In the genomic region with DNA sequence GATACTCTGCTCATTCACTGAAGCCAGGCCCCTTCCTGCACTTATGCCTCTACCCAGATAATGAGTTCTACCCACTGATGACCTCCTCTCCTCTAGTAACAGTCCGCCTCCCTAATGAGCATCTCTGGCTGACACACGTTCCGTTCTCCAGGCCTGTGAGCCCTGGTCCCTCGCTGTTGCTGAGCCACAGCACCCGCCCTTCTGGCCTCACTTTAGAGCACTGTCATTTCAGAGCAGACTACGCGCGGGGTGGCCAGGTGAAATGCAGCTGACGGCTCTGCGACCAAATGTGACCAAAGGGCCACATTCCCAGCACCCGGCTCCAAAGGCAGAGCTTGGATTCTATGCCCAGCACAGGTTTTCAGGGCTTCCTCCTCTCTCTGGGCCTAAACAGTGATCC, we compare ENCODE assay signal across 26 cellular contexts. TPM values are rescaled to one million over a fixed set of nuclear protein-coding genes. Genes with fewer than 3 reads are reported as not detected.
"Had no signal": no experiment of that assay in that cellular context is flagged by ENCODE, and none has a peak within 500 bp of the region (broad histone marks: within the 10 kb centered on the region; RNA-seq: fewer than 3 reads in every experiment).

No MANE protein-coding gene starts in this region.

- H3K4me3 ChIP-seq: dorsolateral prefrontal cortex, gastrocnemius medialis, lower lobe of right lung, psoas muscle, sigmoid colon, suprapubic skin, vagina had no signal

- H3K79me2 ChIP-seq: parathyroid adenoma had no signal

- H3K9me3 Mint-ChIP-seq: naive B cell; natural killer cell treated with Interleukin-12 subunit alpha and Interleukin-12 subunit beta and Interleukin-15 and Interleukin-18, amount 100 ng/mL, for 72 hours; neural crest cell; stimulated activated naive CD8-positive, alpha-beta T cell treated with anti-CD3 and anti-CD28 coated beads, Interleukin-15, amount 100 ng/mL, for 72 hours had no signal

- DNase-seq: dorsolateral prefrontal cortex; effector CD4-positive, alpha-beta T cell; foreskin fibroblast; gastrocnemius medialis; head of caudate nucleus; left ventricle myocardium superior; lower lobe of right lung; naive B cell; psoas muscle; right cardiac atrium; sigmoid colon; stimulated activated naive CD4-positive, alpha-beta T cell; stimulated activated naive CD8-positive, alpha-beta T cell treated with anti-CD3 and anti-CD28 coated beads, Interleukin-15, amount 100 ng/mL, for 72 hours; trophoblast cell had no signal

- H3K9ac ChIP-seq: parathyroid adenoma had no signal

- H3K27ac Mint-ChIP-seq: natural killer cell treated with Interleukin-12 subunit alpha and Interleukin-12 subunit beta and Interleukin-15 and Interleukin-18, amount 100 ng/mL, for 72 hours had no signal

- H3K27ac ChIP-seq: epithelial cell of prostate, lower lobe of right lung, neutrophil, parathyroid adenoma, psoas muscle, sigmoid colon, vagina had no signal

- H3K9me3 ChIP-seq: gastrocnemius medialis, lower lobe of right lung, neutrophil, psoas muscle, sigmoid colon, suprapubic skin, vagina had no signal

- H3K4me3 Mint-ChIP-seq: naive B cell; natural killer cell treated with Interleukin-12 subunit alpha and Interleukin-12 subunit beta and Interleukin-15 and Interleukin-18, amount 100 ng/mL, for 72 hours; neural crest cell; stimulated activated naive CD8-positive, alpha-beta T cell treated with anti-CD3 and anti-CD28 coated beads, Interleukin-15, amount 100 ng/mL, for 72 hours had no signal

- H3K27me3 ChIP-seq: dorsolateral prefrontal cortex, gastrocnemius medialis, neutrophil, sigmoid colon, suprapubic skin, vagina had no signal

- ATAC-seq: gastrocnemius medialis; left ventricle myocardium superior; lower lobe of right lung; natural killer cell treated with Interleukin-12 subunit alpha and Interleukin-12 subunit beta and Interleukin-15 and Interleukin-18, amount 100 ng/mL, for 72 hours; psoas muscle; right cardiac atrium; stimulated activated naive CD8-positive, alpha-beta T cell treated with anti-CD3 and anti-CD28 coated beads, Interleukin-15, amount 100 ng/mL, for 72 hours had no signal

- H2AFZ ChIP-seq: parathyroid adenoma had no signal

- H3K4me1 ChIP-seq: gastrocnemius medialis, lower lobe of right lung, parathyroid adenoma, sigmoid colon had no signal

- H3K4me1 Mint-ChIP-seq: neural crest cell had no signal

- H3K27me3 Mint-ChIP-seq: naive B cell; natural killer cell treated with Interleukin-12 subunit alpha and Interleukin-12 subunit beta and Interleukin-15 and Interleukin-18, amount 100 ng/mL, for 72 hours; stimulated activated naive CD8-positive, alpha-beta T cell treated with anti-CD3 and anti-CD28 coated beads, Interleukin-15, amount 100 ng/mL, for 72 hours had no signal

RNA-seq across cellular contexts. Expression of a gene that starts 20.8 kb away (rescaled TPM):
- total RNA-seq: left ventricle myocardium superior, mononuclear cell, neural crest cell, osteoblast, renal cortical epithelial cell had no signal

RNA-seq across cellular contexts. Expression of a gene that starts 31.6 kb away (rescaled TPM):
- total RNA-seq: glomerular endothelial cell, neural crest cell, renal cortical epithelial cell, skeletal muscle tissue had no signal
